1 cellular context compared by ENCODE assay signal in genomic region chr10:7477538-7478334, GRCh38.
TF ChIP-seq lines count a peak whose summit lies in the region.

No MANE protein-coding gene starts in this region.

TF ChIP-seq in H1, 55 proteins besides CTCF, POLR2A, EP300 and RAD21:
- TF ChIP-seq ATF2 (IDR thresholded peaks at IDR 0.05; ENCODE audit: low read length): no peak
